In genomic region chr2:42942214-42942989, GRCh38 we compare ENCODE assay signal across 33 cellular contexts.
DNase-seq lines count a peak whose midpoint lies in the region; ATAC-seq and TF ChIP-seq lines count a peak whose summit lies in the region.
"Had no signal": no experiment of that assay in that cellular context is flagged by ENCODE, and none has a peak within 500 bp of the region (broad histone marks: within the 10 kb centered on the region; RNA-seq: fewer than 3 reads in every experiment).

No MANE protein-coding gene starts in this region.

- H3K23ac ChIP-seq in mesenchymal stem cell (ENCODE audit: low read length in 2 of 2) = no peak overlapping the region

- H3K79me1 ChIP-seq in mesenchymal stem cell (replicated peaks; ENCODE audit: low read length, poor library complexity, severe bottlenecking) = no peaks in the 10 kb centered on the region

- H3K4me3 Mint-ChIP-seq in dendritic cell treated with granulocyte-macrophage colony-stimulating factor and Interleukin-4, amounts not matched to agents 40 ng/mL and 50 ng/mL, for 4 days = no peak overlapping the region
- H3K4me3 Mint-ChIP-seq: activated CD4-positive, alpha-beta T cell treated with anti-CD3 and anti-CD28 coated beads, Interleukin-2, amount 10 ng/mL, durations not matched to agents 24 days and 14 days; neural crest cell; stimulated activated naive CD8-positive, alpha-beta T cell treated with anti-CD3 and anti-CD28 coated beads, Interleukin-15, Interleukin-2, amounts not matched to agents 100 ng/mL and 50 ng/mL, for 24 hours had no signal

- H3K4me2 ChIP-seq in mesenchymal stem cell (ENCODE audit: low read length, poor library complexity, severe bottlenecking) = no peak overlapping the region
- H3K4me2 ChIP-seq: hepatocyte had no signal

- no peaks in the 10 kb centered on the region for H3K36me3 Mint-ChIP-seq in dendritic cell treated with granulocyte-macrophage colony-stimulating factor and Interleukin-4, amounts not matched to agents 40 ng/mL and 50 ng/mL, for 4 days (ENCODE audit: low read depth)
- H3K36me3 Mint-ChIP-seq: activated naive CD4-positive, alpha-beta T cell treated with anti-CD3 and anti-CD28 coated beads, Interleukin-2, amount 50 U/mL, for 72 hours had no signal

- TF ChIP-seq POLR2A in uterus (IDR thresholded peaks at IDR 0.05) = no peak

- no peak overlapping the region for H2BK15ac ChIP-seq in mesenchymal stem cell (ENCODE audit: low read depth, poor library complexity, severe bottlenecking)

- H2BK12ac ChIP-seq in mesenchymal stem cell (ENCODE audit: low read length in 2 of 2) = no peak overlapping the region

- H3K9me3 Mint-ChIP-seq in dendritic cell treated with granulocyte-macrophage colony-stimulating factor and Interleukin-4, amounts not matched to agents 40 ng/mL and 50 ng/mL, for 4 days = no peaks in the 10 kb centered on the region
- H3K9me3 Mint-ChIP-seq: activated CD4-positive, alpha-beta T cell treated with anti-CD3 and anti-CD28 coated beads, Interleukin-2, amount 10 ng/mL, durations not matched to agents 24 days and 14 days; activated naive CD4-positive, alpha-beta T cell treated with anti-CD3 and anti-CD28 coated beads, Interleukin-2, amount 50 U/mL, for 72 hours; stimulated activated naive CD8-positive, alpha-beta T cell treated with anti-CD3 and anti-CD28 coated beads, Interleukin-15, Interleukin-2, amounts not matched to agents 100 ng/mL and 50 ng/mL, for 24 hours had no signal

- H3K4me1 ChIP-seq in mesenchymal stem cell (ENCODE audit: control insufficient read depth, insufficient read depth, low read depth, low read length) (peaks cover 6% of the 10 kb centered on the region), uterus (no peaks in the 10 kb centered on the region)

- ATAC-seq in GM21423 (IDR thresholded peaks at IDR 0.05; ENCODE audit: unreplicated experiment) = no peak
- ATAC-seq: activated naive CD4-positive, alpha-beta T cell treated with anti-CD3 and anti-CD28 coated beads, Interleukin-2, amount 50 U/mL, for 72 hours; esophagus mucosa; Panc1 had no signal

- TF ChIP-seq CTCF in uterus (IDR thresholded peaks at IDR 0.05) = no peak

- no peak overlapping the region for H3K9ac ChIP-seq in mesenchymal stem cell (ENCODE audit: low read length)

- peaks cover 3% of the 10 kb centered on the region for H3K27me3 Mint-ChIP-seq in dendritic cell treated with granulocyte-macrophage colony-stimulating factor and Interleukin-4, amounts not matched to agents 40 ng/mL and 50 ng/mL, for 4 days
- H3K27me3 Mint-ChIP-seq: stimulated activated naive CD8-positive, alpha-beta T cell treated with anti-CD3 and anti-CD28 coated beads, Interleukin-15, Interleukin-2, amounts not matched to agents 100 ng/mL and 50 ng/mL, for 24 hours had no signal

- peak overlapping the region in 1 of 2 experiments; percentile 29 for H3K4ac ChIP-seq in mesenchymal stem cell (ENCODE audit: low read depth in 1 of 2, low read length in 2 of 2)

- H3K27me3 ChIP-seq in mesenchymal stem cell (ENCODE audit: control insufficient read depth in 1 of 2, insufficient read depth in 1 of 2, low read length in 2 of 2) = no peaks in the 10 kb centered on the region
- no peaks in the 10 kb centered on the region for H3K27me3 ChIP-seq in uterus
- H3K27me3 ChIP-seq: breast epithelium, hepatocyte, right lobe of liver, spleen had no signal

- intact Hi-C loops in dendritic cell treated with granulocyte-macrophage colony-stimulating factor and Interleukin-4, amounts not matched to agents 40 ng/mL and 50 ng/mL, for 4 days (cut with micrococcal nuclease) = no loop called here
- intact Hi-C loops in uterus (cut with DNase I; ENCODE audit: low total_unique reads) = no loop called here

- no peak overlapping the region for H2BK5ac ChIP-seq in mesenchymal stem cell (ENCODE audit: low read depth, low read length, poor library complexity, severe bottlenecking)

- H3K14ac ChIP-seq in mesenchymal stem cell (ENCODE audit: low read length in 2 of 2) = no peak overlapping the region

- H3K18ac ChIP-seq in mesenchymal stem cell (ENCODE audit: low read depth in 1 of 2, low read length in 2 of 2) = peak overlapping the region in 1 of 2 experiments; percentile 37

- H2AFZ ChIP-seq in mesenchymal stem cell (ENCODE audit: low read depth, low read length) = peak overlapping the region; percentile 10
- H2AFZ ChIP-seq: hepatocyte had no signal

- H3K36me3 ChIP-seq in mesenchymal stem cell (ENCODE audit: control insufficient read depth in 1 of 2, insufficient read depth in 2 of 2, low read depth in 1 of 2, low read length in 2 of 2) = no peaks in the 10 kb centered on the region
- H3K36me3 ChIP-seq in uterus = no peaks in the 10 kb centered on the region
- H3K36me3 ChIP-seq: breast epithelium, right lobe of liver, spleen had no signal

- 97% methylated on average over 7 of the region's 8 CpGs for WGBS in mesenchymal stem cell

- H3K9me3 ChIP-seq in mesenchymal stem cell (ENCODE audit: control insufficient read depth, low read length) = no peaks in the 10 kb centered on the region
- no peaks in the 10 kb centered on the region for H3K9me3 ChIP-seq in uterus
- H3K9me3 ChIP-seq: breast epithelium, Caco-2, right lobe of liver, spleen had no signal

- H4K91ac ChIP-seq in mesenchymal stem cell (ENCODE audit: low read length) = no peak overlapping the region

- DNase-seq in SW480 (ENCODE audit: low spot score) (peak; percentile 60), mesenchymal stem cell (no peak), uterus (no peak), SHP77 (lab: John Stamatoyannopoulos, UW) (no peak), NCI-H1694 (lab: John Stamatoyannopoulos, UW) (no peak)
- DNase-seq: activated CD4-positive, alpha-beta T cell treated with anti-CD3 and anti-CD28 coated beads, Interleukin-2, amount 10 ng/mL, durations not matched to agents 24 days and 14 days; activated effector memory CD4-positive, alpha-beta T cell treated with Interleukin-2 at 50 U/mL for 16 hours; activated T-cell treated with anti-CD3 and anti-CD28 coated beads, Interleukin-2, amount 50 U/mL, for 1 hour; amygdala; C1 segment of cervical spinal cord; Caco-2; DMS53; foreskin fibroblast; mesendoderm; NCI-H146; NCI-H446 treated with DMSO at 0.1 percent for 48 hours; NCI-H774; right lobe of liver; SIG-M5; spleen; stimulated activated CD8-positive, alpha-beta memory T cell treated with anti-CD3 and anti-CD28 coated beads, Interleukin-4, amount 100 ng/mL, for 48 hours; SW 1271; T-helper 9 cell had no signal

- peaks cover 35% of the 10 kb centered on the region for H3K4me1 Mint-ChIP-seq in dendritic cell treated with granulocyte-macrophage colony-stimulating factor and Interleukin-4, amounts not matched to agents 40 ng/mL and 50 ng/mL, for 4 days (ENCODE audit: low read depth)

- no peak overlapping the region for H2AK5ac ChIP-seq in mesenchymal stem cell (ENCODE audit: low read length, severe bottlenecking)

- H3K27ac Mint-ChIP-seq in dendritic cell treated with granulocyte-macrophage colony-stimulating factor and Interleukin-4, amounts not matched to agents 40 ng/mL and 50 ng/mL, for 4 days = peak overlapping the region; percentile 80
- H3K27ac Mint-ChIP-seq: activated CD4-positive, alpha-beta T cell treated with anti-CD3 and anti-CD28 coated beads, Interleukin-2, amount 10 ng/mL, durations not matched to agents 24 days and 14 days; stimulated activated naive CD8-positive, alpha-beta T cell treated with anti-CD3 and anti-CD28 coated beads, Interleukin-15, Interleukin-2, amounts not matched to agents 100 ng/mL and 50 ng/mL, for 24 hours had no signal

- no peak overlapping the region for H3K27ac ChIP-seq in mesenchymal stem cell (ENCODE audit: low read length, poor library complexity, severe bottlenecking)
- peak overlapping the region; percentile 50 to 56 for H3K27ac ChIP-seq in uterus
- H3K27ac ChIP-seq: hepatocyte, VCaP had no signal

- peak overlapping the region; percentile 12 for H4K8ac ChIP-seq in mesenchymal stem cell (ENCODE audit: low read length)

- H3K4me3 ChIP-seq in mesenchymal stem cell (ENCODE audit: insufficient read depth in 1 of 2, low read depth in 1 of 2, low read length in 2 of 2) = no peak overlapping the region
- no peak overlapping the region for H3K4me3 ChIP-seq in uterus
- H3K4me3 ChIP-seq: breast epithelium, hepatocyte, right lobe of liver, spleen had no signal

- H2BK120ac ChIP-seq in mesenchymal stem cell (ENCODE audit: low read depth, low read length) = no peak overlapping the region
